9 cellular contexts compared by ENCODE assay signal in genomic region chr7:36736827-36737211, GRCh38. TPM values are rescaled to one million over a fixed set of nuclear protein-coding genes. Genes with fewer than 3 reads are reported as not detected.
DNase-seq lines count a peak whose midpoint lies in the region; ATAC-seq and TF ChIP-seq lines count a peak whose summit lies in the region.
"Had no signal": no experiment of that assay in that cellular context is flagged by ENCODE, and none has a peak within 500 bp of the region (broad histone marks: within the 10 kb centered on the region; RNA-seq: fewer than 3 reads in every experiment).

No MANE protein-coding gene starts in this region.

- no peak for DNase-seq in activated T-cell treated with anti-CD3 and anti-CD28 coated beads, Interleukin-2, amount 50 U/mL, for 4 hours
- no peak for DNase-seq in activated T-cell treated with anti-CD3 and anti-CD28 coated beads, Interleukin-2, amount 50 U/mL, for 1 hour
- DNase-seq in activated T-cell treated with anti-CD3 and anti-CD28 coated beads, Interleukin-2, amount 50 U/mL, for 72 hours, result no peak
- DNase-seq in stomach, result no peak
- DNase-seq in hepatic stellate cell (ENCODE audit: low spot score), result no peak
- no peak for DNase-seq in NCI-H1436 (lab: John Stamatoyannopoulos, UW)
- no peak for DNase-seq in NCI-H774 (lab: John Stamatoyannopoulos, UW)
- DNase-seq: NCI-H526 had no signal

- H3K36me3 ChIP-seq in stomach, result no peaks in the 10 kb centered on the region

- peak overlapping the region; percentile 11 for H3K4me3 Mint-ChIP-seq in activated T-cell treated with anti-CD3 and anti-CD28 coated beads, Interleukin-2, amount 50 U/mL, for 4 hours
- peak overlapping the region; percentile 42 to 53 for H3K4me3 Mint-ChIP-seq in activated T-cell treated with anti-CD3 and anti-CD28 coated beads, Interleukin-2, amount 50 U/mL, for 72 hours

- no peak for TF ChIP-seq CTCF in stomach (IDR thresholded peaks at IDR 0.05)

- no peaks in the 10 kb centered on the region for H3K27me3 Mint-ChIP-seq in activated T-cell treated with anti-CD3 and anti-CD28 coated beads, Interleukin-2, amount 50 U/mL, for 4 hours (ENCODE audit: low read depth)
- H3K27me3 Mint-ChIP-seq in activated T-cell treated with anti-CD3 and anti-CD28 coated beads, Interleukin-2, amount 50 U/mL, for 72 hours (ENCODE audit: low read depth), result no peaks in the 10 kb centered on the region

- intact Hi-C loops in stomach (cut with DNase I; ENCODE audit: low total_unique reads), result no loop called here

- H3K36me3 Mint-ChIP-seq in activated T-cell treated with anti-CD3 and anti-CD28 coated beads, Interleukin-2, amount 50 U/mL, for 4 hours (ENCODE audit: insufficient read depth), result no peaks in the 10 kb centered on the region
- H3K36me3 Mint-ChIP-seq in activated T-cell treated with anti-CD3 and anti-CD28 coated beads, Interleukin-2, amount 50 U/mL, for 72 hours (ENCODE audit: insufficient read depth in 2 of 2), result peaks cover 6 to 7% of the 10 kb centered on the region in 2 donors

- peaks cover 12% of the 10 kb centered on the region for H3K9me3 Mint-ChIP-seq in activated T-cell treated with anti-CD3 and anti-CD28 coated beads, Interleukin-2, amount 50 U/mL, for 4 hours
- peaks cover 3 to 8% of the 10 kb centered on the region in 2 donors for H3K9me3 Mint-ChIP-seq in activated T-cell treated with anti-CD3 and anti-CD28 coated beads, Interleukin-2, amount 50 U/mL, for 72 hours

- H3K4me1 ChIP-seq in stomach, result peaks cover 0 to 10% (median 0%) of the 10 kb centered on the region in 4 donors

- ATAC-seq in activated T-cell treated with anti-CD3 and anti-CD28 coated beads, Interleukin-2, amount 50 U/mL, for 4 hours, result peak; percentile 70 to 71
- ATAC-seq in HG03066 (IDR thresholded peaks at IDR 0.05; ENCODE audit: low read depth, unreplicated experiment), result peak; percentile 95
- ATAC-seq in activated T-cell treated with anti-CD3 and anti-CD28 coated beads, Interleukin-2, amount 50 U/mL, for 72 hours (replicated peaks in 1 of 2), result peak; percentile 53 to 59

- no peak overlapping the region for H3K4me3 ChIP-seq in stomach

- TF ChIP-seq POLR2A in stomach (IDR thresholded peaks at IDR 0.05), result no peak

- no peaks in the 10 kb centered on the region for H3K27me3 ChIP-seq in stomach

- peak overlapping the region in 3 of 5 donors; percentile 13 to 69 (median 55) for H3K27ac ChIP-seq in stomach

- TF ChIP-seq EP300 in stomach (IDR thresholded peaks at IDR 0.05), result no peak

- 76 to 85% (median 79%) methylated on average over 7 of the region's 7 CpGs for whole genome bisulfite sequencing in stomach, 5 donors

- H3K4me1 Mint-ChIP-seq in activated T-cell treated with anti-CD3 and anti-CD28 coated beads, Interleukin-2, amount 50 U/mL, for 4 hours (ENCODE audit: low read depth), result peaks cover 28% of the 10 kb centered on the region
- peaks cover 42% of the 10 kb centered on the region for H3K4me1 Mint-ChIP-seq in activated T-cell treated with anti-CD3 and anti-CD28 coated beads, Interleukin-2, amount 50 U/mL, for 72 hours (ENCODE audit: low read depth)

- H3K27ac Mint-ChIP-seq in activated T-cell treated with anti-CD3 and anti-CD28 coated beads, Interleukin-2, amount 50 U/mL, for 72 hours, result peak overlapping the region; percentile 55

- no peaks in the 10 kb centered on the region for H3K9me3 ChIP-seq in stomach

RNA-seq across cellular contexts. Expression of gene AOAH, which starts 12.5 kb away (rescaled TPM):
- total RNA-seq in activated T-cell treated with anti-CD3 and anti-CD28 coated beads, Interleukin-2, amount 50 U/mL, for 4 hours, result 10 to 100 TPM in 1 of 3 donors, 1 to 10 TPM in 2; 5.5 to 14.3 (median 9.6) TPM
- total RNA-seq in activated T-cell treated with anti-CD3 and anti-CD28 coated beads, Interleukin-2, amount 50 U/mL, for 72 hours, result 10 to 100 TPM; 18.8 to 23.5 TPM
- 10 to 100 TPM in 2 of 5 donors, 1 to 10 TPM in 2, not detected in 1; 3.1 to 35.8 (median 7.4) TPM for total RNA-seq in stomach
- 1 to 10 TPM; 1.6 to 4.3 (median 2.4) TPM for polyA plus RNA-seq in stomach
